ENCODE assay signal across 1 cellular context in genomic region chr4:139281212-139281611, GRCh38.
TF ChIP-seq lines count a peak whose summit lies in the region.

No MANE protein-coding gene starts in this region.

TF ChIP-seq in IMR-90, 13 proteins besides CTCF, POLR2A, EP300 and RAD21:
- TF ChIP-seq BHLHE40 (IDR thresholded peaks at IDR 0.05; ENCODE audit: low read depth, low read length): no peak
- TF ChIP-seq CEBPB (IDR thresholded peaks at IDR 0.05; ENCODE audit: low read depth, low read length): no peak
- no peak for TF ChIP-seq SMC3 (IDR thresholded peaks at IDR 0.05; ENCODE audit: low read depth, low read length)
- TF ChIP-seq USF2 (IDR thresholded peaks at IDR 0.05; ENCODE audit: low read depth, low read length): no peak
- no peak for TF ChIP-seq MAFK (IDR thresholded peaks at IDR 0.05; ENCODE audit: low read depth, low read length)
- TF ChIP-seq RCOR1 (IDR thresholded peaks at IDR 0.05; ENCODE audit: insufficient replicate concordance, low read length): no peak
- no peak for TF ChIP-seq FOS (IDR thresholded peaks at IDR 0.05; ENCODE audit: low read depth, low read length)
- TF ChIP-seq NFE2L2 (IDR thresholded peaks at IDR 0.05; ENCODE audit: low read depth, low read length): no peak
- no peak for TF ChIP-seq CHD1 (IDR thresholded peaks at IDR 0.05; ENCODE audit: low read depth, low read length)
